In the genomic region with DNA sequence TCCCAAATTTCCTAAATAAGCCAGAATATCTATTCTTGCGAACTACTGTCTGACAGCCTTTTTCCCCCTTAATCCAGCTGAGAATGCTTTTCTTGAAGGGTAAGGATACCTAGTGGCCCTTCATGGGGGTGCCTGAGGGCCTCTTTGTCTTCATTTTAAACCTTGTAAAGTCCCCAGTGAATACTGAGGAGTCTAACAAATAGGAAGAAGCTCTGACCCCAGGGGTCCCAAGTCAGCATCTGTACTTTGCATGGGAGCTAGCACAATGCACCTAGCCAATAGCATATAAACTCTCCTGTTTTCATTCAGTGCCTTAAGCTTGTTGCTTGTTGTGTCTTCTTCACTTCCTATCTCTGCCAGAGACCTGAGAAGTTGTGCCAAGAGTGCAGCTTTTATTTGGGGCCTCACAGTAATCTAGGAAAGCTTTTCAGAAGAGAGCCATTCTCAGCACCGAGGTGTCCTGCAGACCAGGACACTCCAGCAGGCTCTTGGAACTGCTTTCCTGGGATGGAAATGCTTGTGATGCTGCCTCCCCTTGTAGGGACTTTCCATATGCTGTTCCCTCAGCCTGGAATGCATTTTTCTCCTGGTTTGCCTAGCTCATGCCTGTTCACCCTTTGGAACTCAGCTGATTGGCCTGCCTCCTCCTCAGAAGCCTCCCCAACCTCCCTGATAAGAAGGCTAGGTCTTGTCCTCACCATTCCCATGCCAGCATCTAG, we compare ENCODE assay signal across 14 cellular contexts.
"Had no signal": no experiment of that assay in that cellular context is flagged by ENCODE, and none has a peak within 500 bp of the region (broad histone marks: within the 10 kb centered on the region; RNA-seq: fewer than 3 reads in every experiment).

No MANE protein-coding gene starts in this region.

- H3K27ac Mint-ChIP-seq: activated T-helper 2 cell treated with anti-CD3 and anti-CD28 coated beads, Interferon-gamma antibody, Interleukin-2, Interleukin-4, amounts not matched to agents 10 μg/mL and 5 μg/mL and 100 μg/mL, durations not matched to agents 14 hours and 24 hours and 36 hours; endodermal cell had no signal

- H3K27me3 ChIP-seq: gastrocnemius medialis had no signal

- FAIRE-seq: astrocyte, bronchial epithelial cell, islet of Langerhans had no signal

- H3K4me3 Mint-ChIP-seq: endodermal cell had no signal

- H3K9me3 Mint-ChIP-seq: activated T-helper 2 cell treated with anti-CD3 and anti-CD28 coated beads, Interferon-gamma antibody, Interleukin-2, Interleukin-4, amounts not matched to agents 10 μg/mL and 5 μg/mL and 100 μg/mL, durations not matched to agents 14 hours and 24 hours and 36 hours; endodermal cell had no signal

- H3K36me3 ChIP-seq: gastrocnemius medialis had no signal

- H3K4me3 ChIP-seq: gastrocnemius medialis had no signal

- ATAC-seq: gastrocnemius medialis had no signal

- H3K9me3 ChIP-seq: gastrocnemius medialis had no signal

- DNase-seq: activated CD4-positive, alpha-beta T cell treated with anti-CD3 and anti-CD28 coated beads, Interleukin-2, amount 50 U/mL, for 1 hour; activated naive CD4-positive, alpha-beta T cell treated with anti-CD3 and anti-CD28 coated beads, Interleukin-2, amount 50 U/mL, for 16 hours; activated T-cell treated with anti-CD3 and anti-CD28 coated beads for 4 hours; endodermal cell; gastrocnemius medialis; stimulated activated CD4-positive, alpha-beta T cell treated with anti-CD3 and anti-CD28 coated beads, Interleukin-2, amount 100 ng/mL, for 48 hours; stimulated activated naive CD4-positive, alpha-beta T cell; substantia nigra; T-helper 9 cell; trophoblast cell had no signal
